In the genomic region with DNA sequence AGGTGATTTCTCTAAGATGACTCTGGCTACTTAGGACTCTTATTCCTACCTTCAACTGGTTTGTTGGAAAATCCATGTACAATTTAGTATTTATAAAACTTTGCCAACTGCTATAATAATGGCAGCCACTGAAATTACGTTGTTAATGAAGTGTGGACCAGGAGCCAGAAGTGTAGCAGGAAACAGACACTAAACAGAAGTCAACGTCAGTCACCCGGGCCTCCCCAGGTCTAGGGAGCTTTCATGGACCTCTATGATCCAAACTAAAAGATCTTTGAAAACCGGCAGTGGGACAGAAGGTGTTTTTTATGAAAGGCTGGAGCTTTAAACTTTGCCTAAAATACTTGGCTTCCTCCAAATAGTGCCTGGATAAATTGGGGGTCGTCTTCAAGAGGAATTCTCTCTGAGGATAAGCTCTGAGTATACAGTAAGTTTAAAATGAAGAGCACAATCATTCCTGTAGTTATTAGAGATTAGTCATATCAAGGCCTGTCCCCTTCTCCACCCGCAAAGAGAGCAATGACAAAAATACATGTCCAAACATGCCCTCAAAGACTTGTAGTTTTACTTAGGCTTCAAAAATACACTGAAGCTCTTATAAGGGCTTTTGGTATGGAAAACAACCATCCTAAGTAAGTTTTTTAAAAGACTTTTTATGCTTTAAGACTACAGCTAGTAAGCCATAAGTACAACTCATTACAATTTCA, we compare ENCODE assay signal across 8 cellular contexts. TPM values are rescaled to one million over a fixed set of nuclear protein-coding genes. Genes with fewer than 3 reads are reported as not detected.
A peak's percentile ranks its signal among the peaks of the same experiment; 100 is the strongest.
DNase-seq lines count a peak whose midpoint lies in the region; ATAC-seq and TF ChIP-seq lines count a peak whose summit lies in the region.

No MANE protein-coding gene starts in this region.

- H3K27ac Mint-ChIP-seq in endodermal cell = peak overlapping the region; percentile 81

- no peaks in the 10 kb centered on the region for H3K27me3 ChIP-seq in endodermal cell (ENCODE audit: control insufficient read depth, insufficient read depth, low read length, poor library complexity, severe bottlenecking)
- H3K27me3 ChIP-seq in stomach smooth muscle (ENCODE audit: control insufficient read depth in 1 of 2, insufficient read depth in 2 of 2, low read length in 2 of 2) = no peaks in the 10 kb centered on the region

- no peaks in the 10 kb centered on the region for H3K27me3 Mint-ChIP-seq in endodermal cell (ENCODE audit: insufficient read depth)

- H3K9ac ChIP-seq in endodermal cell (ENCODE audit: extremely low read depth, low read length, poor library complexity, severe bottlenecking) (no peak overlapping the region), stomach smooth muscle (ENCODE audit: low read length in 2 of 2) (no peak overlapping the region)

- peaks cover 18% of the 10 kb centered on the region for H3K36me3 Mint-ChIP-seq in endodermal cell (ENCODE audit: low read depth)

- no peaks in the 10 kb centered on the region for H3K9me3 Mint-ChIP-seq in endodermal cell

- H3K4me3 Mint-ChIP-seq in endodermal cell = no peak overlapping the region

- no peak for TF ChIP-seq CTCF in endodermal cell (conservative IDR thresholded peaks at IDR 0.05)

- H3K36me3 ChIP-seq in endodermal cell (ENCODE audit: control insufficient read depth, insufficient read depth, low read length) (peaks cover 15% of the 10 kb centered on the region), stomach smooth muscle (ENCODE audit: control insufficient read depth in 2 of 2, insufficient read depth in 2 of 2, low read length in 2 of 2) (peaks cover 10 to 16% of the 10 kb centered on the region in 2 donors)

- no peak overlapping the region for H3K27ac ChIP-seq in endodermal cell (ENCODE audit: low read depth, low read length)
- H3K27ac ChIP-seq in stomach smooth muscle (ENCODE audit: low read length) = peak overlapping the region; percentile 61

- H3K4me1 ChIP-seq in endodermal cell (ENCODE audit: control insufficient read depth, insufficient read depth, low read length) (peaks cover 12% of the 10 kb centered on the region), stomach smooth muscle (ENCODE audit: control insufficient read depth, insufficient read depth, low read length) (peaks cover 57% of the 10 kb centered on the region)

- WGBS in endodermal cell (ENCODE audit: insufficient coverage in 1 of 2, insufficient read length in 1 of 2), 2 experiments = 96 to 100% methylated on average over 4 to 6 of the region's 6 CpGs

- DNase-seq in activated CD4-positive, CD25-positive, alpha-beta regulatory T cell treated with anti-CD3 and anti-CD28 coated beads, Interleukin-2, amount 50 U/mL, for 72 hours = no peak
- no peak for DNase-seq in endodermal cell
- no peak for DNase-seq in DMS79 (lab: John Stamatoyannopoulos, UW)

- H3K4me3 ChIP-seq in endodermal cell (ENCODE audit: low read length) (no peak overlapping the region), stomach smooth muscle (ENCODE audit: low read length in 2 of 2) (no peak overlapping the region)

- ATAC-seq in activated CD4-positive, CD25-positive, alpha-beta regulatory T cell treated with anti-CD3 and anti-CD28 coated beads, Interleukin-2, amount 50 U/mL, for 24 hours = peak; percentile 72 to 81
- peak; percentile 56 for ATAC-seq in HG03571 (IDR thresholded peaks at IDR 0.05; ENCODE audit: unreplicated experiment)
- ATAC-seq in HG03457 (IDR thresholded peaks at IDR 0.05; ENCODE audit: unreplicated experiment) = no peak
- no peak for ATAC-seq in HG03097 (IDR thresholded peaks at IDR 0.05; ENCODE audit: low FRiP score, unreplicated experiment)

- H3K9me3 ChIP-seq in endodermal cell (ENCODE audit: control insufficient read depth, low read length) (no peaks in the 10 kb centered on the region), stomach smooth muscle (ENCODE audit: control insufficient read depth in 2 of 2, low read length in 2 of 2) (no peaks in the 10 kb centered on the region)

- peaks cover 29% of the 10 kb centered on the region for H3K4me1 Mint-ChIP-seq in endodermal cell

RNA-seq across cellular contexts. Expression of a gene that starts 34.6 kb away (rescaled TPM):
- 10 to 100 TPM; 21.3 to 22.7 TPM for total RNA-seq in endodermal cell
- 5.9 TPM for polyA plus RNA-seq in endodermal cell (2013, experiment 1 of 2)
- polyA plus RNA-seq in endodermal cell (2013, experiment 2 of 2) = 4.8 TPM

RNA-seq across cellular contexts. Expression of a gene that starts 35.0 kb away (rescaled TPM):
- 10 to 100 TPM; 13.1 to 16.8 TPM for total RNA-seq in endodermal cell
- 31.5 TPM for polyA plus RNA-seq in endodermal cell (2013, experiment 1 of 2)
- 32.3 TPM for polyA plus RNA-seq in endodermal cell (2013, experiment 2 of 2)

RNA-seq across cellular contexts. Expression of a gene that starts 59.2 kb away (rescaled TPM):
- 10 to 100 TPM in 1 of 2 donors, 1 to 10 TPM in 1; 4.3 to 10.2 TPM for total RNA-seq in endodermal cell
- polyA plus RNA-seq in endodermal cell (2013, experiment 1 of 2) = 9.3 TPM
- 7.8 TPM for polyA plus RNA-seq in endodermal cell (2013, experiment 2 of 2)

RNA-seq across cellular contexts. Expression of a gene that starts 59.3 kb away (rescaled TPM):
- 10 to 100 TPM; 18.7 TPM for total RNA-seq in endodermal cell
- 32.1 TPM for polyA plus RNA-seq in endodermal cell (2013, experiment 1 of 2)
- polyA plus RNA-seq in endodermal cell (2013, experiment 2 of 2) = 31.0 TPM

Comparison
In these comparisons a context has a peak if more than half of its experiments do, and no peak if none do; other contexts are left out.
1. ATAC-seq: peak in activated CD4-positive, CD25-positive, alpha-beta regulatory T cell treated with anti-CD3 and anti-CD28 coated beads, Interleukin-2, amount 50 U/mL, for 24 hours (2 of 2) and HG03571 (single experiment); none in HG03457 (single experiment) and HG03097 (single experiment).